In genomic region chr7:1295776-1296726, GRCh38 we compare ENCODE assay signal across 1 cellular context.
TF ChIP-seq lines count a peak whose summit lies in the region.

No MANE protein-coding gene starts in this region.

TF ChIP-seq in HepG2, 621 proteins besides CTCF, POLR2A, EP300 and RAD21:
- TF ChIP-seq ATF5 (CRISPR knock-in tag; IDR thresholded peaks at IDR 0.05; ENCODE audit: low read depth): no peak
- no peak for TF ChIP-seq MLLT10 (CRISPR knock-in tag; IDR thresholded peaks at IDR 0.05)
- no peak for TF ChIP-seq EEA1 (CRISPR knock-in tag; IDR thresholded peaks at IDR 0.05; ENCODE audit: borderline replicate concordance)
- TF ChIP-seq ZBTB34 (CRISPR knock-in tag; IDR thresholded peaks at IDR 0.05): no peak
- no peak for TF ChIP-seq SNAI1 (CRISPR knock-in tag; IDR thresholded peaks at IDR 0.05; ENCODE audit: borderline replicate concordance)
- no peak for TF ChIP-seq ZNF501 (CRISPR knock-in tag; IDR thresholded peaks at IDR 0.05)
- no peak for TF ChIP-seq BCLAF1 (IDR thresholded peaks at IDR 0.05)
- TF ChIP-seq GMEB1 (CRISPR knock-in tag; IDR thresholded peaks at IDR 0.05; ENCODE audit: borderline replicate concordance): no peak
- no peak for TF ChIP-seq ZSCAN29 (CRISPR knock-in tag; conservative IDR thresholded peaks at IDR 0.05)
- no peak for TF ChIP-seq FIP1L1 (IDR thresholded peaks at IDR 0.05; ENCODE audit: borderline replicate concordance, insufficient read depth, low read depth, low read length)
- no peak for TF ChIP-seq SMARCE1 (IDR thresholded peaks at IDR 0.05; ENCODE audit: borderline replicate concordance)
- no peak for TF ChIP-seq MIER2 (CRISPR knock-in tag; IDR thresholded peaks at IDR 0.05)
- TF ChIP-seq PHF20 (CRISPR knock-in tag; IDR thresholded peaks at IDR 0.05): no peak
- TF ChIP-seq ERF (CRISPR knock-in tag; IDR thresholded peaks at IDR 0.05): no peak
- TF ChIP-seq FOXC1 (CRISPR knock-in tag; IDR thresholded peaks at IDR 0.05; ENCODE audit: borderline replicate concordance): no peak
- no peak for TF ChIP-seq ZFX (CRISPR knock-in tag; IDR thresholded peaks at IDR 0.05; ENCODE audit: low read depth)
- TF ChIP-seq SRSF1 (optimal IDR thresholded peaks at IDR 0.05; ENCODE audit: low read depth, low read length): no peak
- no peak for TF ChIP-seq SNAPC4 (CRISPR knock-in tag; IDR thresholded peaks at IDR 0.05)
